8 cellular contexts compared by ENCODE assay signal in genomic region chr4:74311696-74312313, GRCh38. TPM values are rescaled to one million over a fixed set of nuclear protein-coding genes. Genes with fewer than 3 reads are reported as not detected.
A peak's percentile ranks its signal among the peaks of the same experiment; 100 is the strongest.
DNase-seq lines count a peak whose midpoint lies in the region; ATAC-seq, FAIRE-seq and TF ChIP-seq lines count a peak whose summit lies in the region.

No MANE protein-coding gene starts in this region.

- no peak overlapping the region for H3K4me3 Mint-ChIP-seq in CD4-positive, alpha-beta T cell
- H3K4me3 Mint-ChIP-seq in activated CD4-positive, alpha-beta memory T cell treated with anti-CD3 and anti-CD28 coated beads for 36 hours: no peak overlapping the region

- H3K79me2 ChIP-seq in OCI-LY1 (ENCODE audit: insufficient read depth, low read length): no peaks in the 10 kb centered on the region

- H3K9me3 ChIP-seq in CD4-positive, alpha-beta T cell (ENCODE audit: control insufficient read depth, low read length): no peaks in the 10 kb centered on the region
- H3K9me3 ChIP-seq in OCI-LY1 (ENCODE audit: low read length) (no peaks in the 10 kb centered on the region), mucosa of descending colon (no peaks in the 10 kb centered on the region)

- H3K27ac ChIP-seq in CD4-positive, alpha-beta T cell (ENCODE audit: low read depth, low read length): no peak overlapping the region
- H3K27ac ChIP-seq in OCI-LY1 (ENCODE audit: low read depth, low read length, poor library complexity, severe bottlenecking): no peak overlapping the region

- no peaks in the 10 kb centered on the region for H3K36me3 ChIP-seq in OCI-LY1 (ENCODE audit: insufficient read depth, low read length)
- no peaks in the 10 kb centered on the region for H3K36me3 ChIP-seq in mucosa of descending colon (ENCODE audit: low read depth)

- no peak overlapping the region for H3K4me3 ChIP-seq in OCI-LY1 (ENCODE audit: low read depth, low read length, poor library complexity, severe bottlenecking)
- H3K4me3 ChIP-seq in mucosa of descending colon: no peak overlapping the region

- H3K4me1 Mint-ChIP-seq in CD4-positive, alpha-beta T cell (ENCODE audit: low read depth): peaks cover 23% of the 10 kb centered on the region
- peaks cover 8% of the 10 kb centered on the region for H3K4me1 Mint-ChIP-seq in activated CD4-positive, alpha-beta memory T cell treated with anti-CD3 and anti-CD28 coated beads for 36 hours (ENCODE audit: low read depth)

- H3K4me1 ChIP-seq in OCI-LY1 (ENCODE audit: insufficient read depth, low read length, severe bottlenecking) (peaks cover 15% of the 10 kb centered on the region), mucosa of descending colon (ENCODE audit: low read depth) (no peaks in the 10 kb centered on the region)

- CTCF ChIA-PET in CD4-positive, alpha-beta T cell (lab: Charles Lee): no interaction called here
- CTCF ChIA-PET in activated CD4-positive, alpha-beta memory T cell treated with anti-CD3 and anti-CD28 coated beads for 36 hours (lab: Charles Lee): interaction anchor here (1.1 to 3.2 kb wide), 3 partner anchors 83 to 123 kb away, joined by 5 to 19 read pairs (median 6); no protein-coding TSS in a partner anchor

- no peaks in the 10 kb centered on the region for H3K9me3 Mint-ChIP-seq in CD4-positive, alpha-beta T cell
- no peaks in the 10 kb centered on the region for H3K9me3 Mint-ChIP-seq in activated CD4-positive, alpha-beta memory T cell treated with anti-CD3 and anti-CD28 coated beads for 36 hours

- no peak for TF ChIP-seq POLR2A in GM12892 (IDR thresholded peaks at IDR 0.05; ENCODE audit: low read depth, low read length)

- no peaks in the 10 kb centered on the region for H4K20me1 ChIP-seq in OCI-LY1 (ENCODE audit: insufficient read depth, low read length)

- H2AFZ ChIP-seq in OCI-LY1 (ENCODE audit: low read length): no peak overlapping the region

- no peak overlapping the region for H3K9ac ChIP-seq in OCI-LY1 (ENCODE audit: low read length)

- no peaks in the 10 kb centered on the region for H3K27me3 ChIP-seq in CD4-positive, alpha-beta T cell (ENCODE audit: control insufficient read depth, insufficient read depth, low read length)
- no peaks in the 10 kb centered on the region for H3K27me3 ChIP-seq in OCI-LY1 (ENCODE audit: insufficient read depth, low read length)

- no peaks in the 10 kb centered on the region for H3K36me3 Mint-ChIP-seq in CD4-positive, alpha-beta T cell (ENCODE audit: low read depth)
- no peaks in the 10 kb centered on the region for H3K36me3 Mint-ChIP-seq in activated CD4-positive, alpha-beta memory T cell treated with anti-CD3 and anti-CD28 coated beads for 36 hours

- H3K9me2 ChIP-seq in OCI-LY1 (ENCODE audit: low read depth, low read length): no peaks in the 10 kb centered on the region

- ATAC-seq in CD4-positive, alpha-beta T cell (ENCODE audit: poor library complexity): no peak
- ATAC-seq in HG03095 (IDR thresholded peaks at IDR 0.05; ENCODE audit: unreplicated experiment) (peak; percentile 64), mucosa of descending colon (peak; percentile 45)

- FAIRE-seq in GM12892 (lab: Jason Lieb, UNC): peak; percentile 78

- H3K4me2 ChIP-seq in OCI-LY1 (ENCODE audit: low read length): no peak overlapping the region

- no peak for DNase-seq in CD4-positive, alpha-beta T cell
- DNase-seq in GM12892 (ENCODE audit: insufficient read length): no peak
- peak; percentile 55 to 77 for DNase-seq in dermis microvascular lymphatic vessel endothelial cell (ENCODE audit: low read depth in 2 of 2)
- peak in 1 of 3 donors; percentile 82 for DNase-seq in mucosa of descending colon
- DNase-seq in activated CD4-positive, alpha-beta memory T cell treated with anti-CD3 and anti-CD28 coated beads for 36 hours: no peak
- DNase-seq in GM19240 (ENCODE audit: insufficient read length, low spot score): no peak

- POLR2A ChIA-PET in CD4-positive, alpha-beta T cell (lab: Charles Lee): no interaction called here
- POLR2A ChIA-PET in activated CD4-positive, alpha-beta memory T cell treated with anti-CD3 and anti-CD28 coated beads for 36 hours (lab: Charles Lee): no interaction called here

- intact Hi-C loops in CD4-positive, alpha-beta T cell (cut with DNase I, micrococcal nuclease): loop anchor here (1.0 to 2.0 kb wide), 3 partner anchors 83 to 123 kb away; no protein-coding TSS in a partner anchor
- intact Hi-C loops in mucosa of descending colon (cut with DNase I, micrococcal nuclease): loop anchor here in 1 of 2 donors (5.0 kb wide), 1 partner anchor 125 kb away; no protein-coding TSS in a partner anchor
- intact Hi-C loops in activated CD4-positive, alpha-beta memory T cell treated with anti-CD3 and anti-CD28 coated beads for 36 hours (cut with micrococcal nuclease): loop anchor here (1.0 to 2.0 kb wide), 2 partner anchors 84 to 123 kb away; no protein-coding TSS in a partner anchor

- H3F3A ChIP-seq in OCI-LY1 (ENCODE audit: insufficient read depth, low read length): 0 out of 2 replicates have a peak, but pooled peaks cover 5% of the 10 kb centered on the region

- H3K27me3 Mint-ChIP-seq in CD4-positive, alpha-beta T cell: no peaks in the 10 kb centered on the region
- H3K27me3 Mint-ChIP-seq in activated CD4-positive, alpha-beta memory T cell treated with anti-CD3 and anti-CD28 coated beads for 36 hours: no peaks in the 10 kb centered on the region

- TF ChIP-seq CTCF in CD4-positive, alpha-beta T cell (IDR thresholded peaks at IDR 0.05): peak; percentile 51
- peak; percentile 76 for TF ChIP-seq CTCF in OCI-LY1 (IDR thresholded peaks at IDR 0.05; ENCODE audit: low read length)
- TF ChIP-seq CTCF in mucosa of descending colon (IDR thresholded peaks at IDR 0.05): peak; percentile 16

- no peak overlapping the region for H3K27ac Mint-ChIP-seq in CD4-positive, alpha-beta T cell
- no peak overlapping the region for H3K27ac Mint-ChIP-seq in activated CD4-positive, alpha-beta memory T cell treated with anti-CD3 and anti-CD28 coated beads for 36 hours

RNA-seq across cellular contexts. Expression of gene EPGN, which starts 3.5 kb away (rescaled TPM):
- total RNA-seq in CD4-positive, alpha-beta T cell: 1 to 10 TPM; 3.7 to 5.9 TPM
- polyA plus RNA-seq in GM12892 (2012; ENCODE audit: missing spikeins): not detected
- total RNA-seq in dermis microvascular lymphatic vessel endothelial cell (not detected in 2 replicates), mucosa of descending colon (not detected)
- total RNA-seq in activated CD4-positive, alpha-beta memory T cell treated with anti-CD3 and anti-CD28 coated beads for 36 hours: not detected

RNA-seq across cellular contexts. Expression of gene EREG, which starts 53.1 kb away (rescaled TPM):
- total RNA-seq in CD4-positive, alpha-beta T cell: under 1 TPM; 0.58 to 0.59 TPM
- polyA plus RNA-seq in GM12892 (2012; ENCODE audit: missing spikeins): not detected
- under 0.01 TPM in 1 of 2 replicates, not detected in the other for total RNA-seq in dermis microvascular lymphatic vessel endothelial cell
- total RNA-seq in mucosa of descending colon: 1 to 10 TPM; 1.5 to 8.8 (median 2.3) TPM
- total RNA-seq in activated CD4-positive, alpha-beta memory T cell treated with anti-CD3 and anti-CD28 coated beads for 36 hours: not detected

Comparison
In these comparisons a context has a peak if more than half of its experiments do, and no peak if none do; other contexts are left out.
1. DNase-seq: peak in dermis microvascular lymphatic vessel endothelial cell (2 of 2); none in CD4-positive, alpha-beta T cell (0 of 10), GM12892 (single experiment), activated CD4-positive, alpha-beta memory T cell treated with anti-CD3 and anti-CD28 coated beads for 36 hours (single experiment) and GM19240 (single experiment).
2. CTCF ChIP-seq: peak in every context shown above with its lines; median percentile 76 in OCI-LY1; 51 in CD4-positive, alpha-beta T cell; 16 in mucosa of descending colon.